In the genomic region with DNA sequence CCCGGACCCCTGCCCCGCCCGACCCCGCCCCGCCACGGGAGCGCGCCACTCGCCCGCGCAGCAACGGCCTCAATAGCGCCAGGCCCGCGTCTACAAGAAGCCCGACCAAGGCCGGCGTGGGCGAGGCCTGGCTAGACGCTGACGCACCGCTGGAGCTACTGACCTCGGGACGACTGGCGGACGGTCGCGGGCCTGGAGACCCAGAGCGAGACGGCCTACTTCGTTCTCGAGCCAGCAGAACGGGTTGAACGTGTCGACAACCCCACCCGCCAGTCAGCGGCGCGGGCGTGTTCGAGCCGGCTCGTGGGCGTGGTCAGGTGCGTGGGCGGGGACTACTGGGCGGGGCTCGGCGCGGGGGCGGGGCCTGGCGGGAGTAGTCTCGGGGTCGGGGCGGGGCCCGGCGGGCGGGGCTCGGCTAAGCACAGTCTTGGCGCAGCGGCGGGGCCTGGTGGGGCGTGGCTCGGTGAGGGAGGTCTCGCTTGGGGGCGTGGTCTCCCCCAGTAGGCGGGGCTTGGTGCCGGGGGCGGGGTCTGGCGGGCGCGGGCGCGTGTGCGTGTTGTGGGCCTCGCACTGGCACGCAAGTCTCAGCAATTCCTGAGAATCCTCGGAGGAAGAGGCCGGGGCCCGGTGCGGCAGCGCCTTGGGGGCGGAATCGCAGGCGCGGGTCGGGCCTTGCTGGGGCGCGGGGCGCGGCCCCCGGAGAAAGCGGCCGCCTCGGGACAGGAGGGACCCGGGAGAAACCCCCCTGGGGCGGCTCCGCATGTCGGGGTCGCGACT, we compare ENCODE assay signal across 8 cellular contexts. TPM values are rescaled to one million over a fixed set of nuclear protein-coding genes. Genes with fewer than 3 reads are reported as not detected.
A peak's percentile ranks its signal among the peaks of the same experiment; 100 is the strongest.
DNase-seq lines count a peak whose midpoint lies in the region; ATAC-seq and TF ChIP-seq lines count a peak whose summit lies in the region.

A gene (minus strand): TSS at position 293 of the 777 bp plus-strand sequence. CDS start 5,080 bp downstream, outside the sequence.

- peak within 1 kb of the TSS; percentile 100 for H3K27ac Mint-ChIP-seq in stimulated activated naive CD8-positive, alpha-beta T cell treated with anti-CD3 and anti-CD28 coated beads, Interleukin-15, amount 100 ng/mL, for 72 hours

- no peaks in the 10 kb centered on the region for H3K27me3 Mint-ChIP-seq in stimulated activated naive CD8-positive, alpha-beta T cell treated with anti-CD3 and anti-CD28 coated beads, Interleukin-15, amount 100 ng/mL, for 72 hours

- H3K4me1 Mint-ChIP-seq in stimulated activated naive CD8-positive, alpha-beta T cell treated with anti-CD3 and anti-CD28 coated beads, Interleukin-15, amount 100 ng/mL, for 72 hours, result peaks cover 60% of the 10 kb centered on the region

- ATAC-seq in stimulated activated naive CD8-positive, alpha-beta T cell treated with anti-CD3 and anti-CD28 coated beads, Interleukin-15, amount 100 ng/mL, for 72 hours, result peak; percentile 79

- peak; percentile 30 for TF ChIP-seq EP300 in neural cell (conservative IDR thresholded peaks at IDR 0.05; ENCODE audit: poor library complexity, severe bottlenecking)

- peak; percentile 6 for TF ChIP-seq RAD21 in neural cell (conservative IDR thresholded peaks at IDR 0.05)

- TF ChIP-seq CTCF in fibroblast of the aortic adventitia (IDR thresholded peaks at IDR 0.05; ENCODE audit: insufficient read depth, low read length) (no peak), neural cell (IDR thresholded peaks at IDR 0.05; ENCODE audit: poor library complexity, severe bottlenecking) (no peak)

- H3K9me3 ChIP-seq in neural cell (ENCODE audit: low read length), result no peaks in the 10 kb centered on the region

- peak; percentile 84 for TF ChIP-seq POLR2A in Raji (IDR thresholded peaks at IDR 0.05; ENCODE audit: insufficient read depth, low read depth, low read length)

- peaks cover 2% of the 10 kb centered on the region for H3K36me3 ChIP-seq in H7 (replicated peaks; ENCODE audit: control insufficient read depth, insufficient read depth, low read length)
- H3K36me3 ChIP-seq in neural cell (ENCODE audit: insufficient read depth, low read length), result no peaks in the 10 kb centered on the region

- peak within 1 kb of the TSS; percentile 99 for H3K4me3 Mint-ChIP-seq in stimulated activated naive CD8-positive, alpha-beta T cell treated with anti-CD3 and anti-CD28 coated beads, Interleukin-15, amount 100 ng/mL, for 72 hours

- no peaks in the 10 kb centered on the region for H3K27me3 ChIP-seq in H7 (ENCODE audit: control insufficient read depth, insufficient read depth, low read length)
- no peaks in the 10 kb centered on the region for H3K27me3 ChIP-seq in neural cell (ENCODE audit: insufficient read depth, low read depth, low read length)

- no peaks in the 10 kb centered on the region for H4K20me1 ChIP-seq in neural cell (ENCODE audit: insufficient read depth)

- H3K4me3 ChIP-seq in H7 (ENCODE audit: insufficient read depth, low read depth, low read length) (peak within 1 kb of the TSS; percentile 94), fibroblast of the aortic adventitia (ENCODE audit: low read depth, low read length) (peak within 1 kb of the TSS; percentile 95), neural cell (ENCODE audit: low read length) (peak within 1 kb of the TSS; percentile 98)

- H3K9me3 Mint-ChIP-seq in stimulated activated naive CD8-positive, alpha-beta T cell treated with anti-CD3 and anti-CD28 coated beads, Interleukin-15, amount 100 ng/mL, for 72 hours, result no peaks in the 10 kb centered on the region

- peak within 1 kb of the TSS; percentile 78 for H3K4me2 ChIP-seq in neural cell (ENCODE audit: low read length)

- H3K27ac ChIP-seq in neural cell (ENCODE audit: low read length), result peak within 1 kb of the TSS; percentile 92

- peak within 1 kb of the TSS; percentile 83 for H2AFZ ChIP-seq in neural cell (ENCODE audit: low read depth, low read length)

- peak within 1 kb of the TSS; percentile 94 for H3K9ac ChIP-seq in neural cell (ENCODE audit: low read length)

- DNase-seq in EH (ENCODE audit: low read depth), result peak; percentile 95
- peak; percentile 100 for DNase-seq in H7
- peak; percentile 89 for DNase-seq in M059J (ENCODE audit: low read depth)
- peak; percentile 100 for DNase-seq in activated effector memory CD4-positive, alpha-beta T cell treated with anti-CD3 and anti-CD28 coated beads, Interleukin-2, amount 50 U/mL, for 16 hours
- peak; percentile 96 for DNase-seq in fibroblast of the aortic adventitia (ENCODE audit: low read depth)
- peak; percentile 97 to 99 for DNase-seq in stimulated activated naive CD8-positive, alpha-beta T cell treated with anti-CD3 and anti-CD28 coated beads, Interleukin-15, amount 100 ng/mL, for 72 hours

- no peaks in the 10 kb centered on the region for H3F3A ChIP-seq in neural cell (ENCODE audit: insufficient read depth, low read length, poor library complexity, severe bottlenecking)

- H3K9me2 ChIP-seq in neural cell (ENCODE audit: insufficient read depth, low read length), result no peaks in the 10 kb centered on the region

- H3K79me2 ChIP-seq in neural cell (replicated peaks; ENCODE audit: insufficient read depth, low read length), result peaks cover 9% of the 10 kb centered on the region

TF ChIP-seq in neural cell, 6 proteins besides CTCF, POLR2A, EP300 and RAD21:
- TF ChIP-seq TAF1 (IDR thresholded peaks at IDR 0.05; ENCODE audit: low read depth) (peak; percentile 50), EZH2 (IDR thresholded peaks at IDR 0.05; ENCODE audit: borderline replicate concordance, insufficient read depth, low read length, poor library complexity, severe bottlenecking) (no peak), MXI1 (conservative IDR thresholded peaks at IDR 0.05; ENCODE audit: poor library complexity, severe bottlenecking) (peak; percentile 31), POLR2AphosphoS5 (IDR thresholded peaks at IDR 0.05) (peak; percentile 75)
- TF ChIP-seq, protein P1, sequence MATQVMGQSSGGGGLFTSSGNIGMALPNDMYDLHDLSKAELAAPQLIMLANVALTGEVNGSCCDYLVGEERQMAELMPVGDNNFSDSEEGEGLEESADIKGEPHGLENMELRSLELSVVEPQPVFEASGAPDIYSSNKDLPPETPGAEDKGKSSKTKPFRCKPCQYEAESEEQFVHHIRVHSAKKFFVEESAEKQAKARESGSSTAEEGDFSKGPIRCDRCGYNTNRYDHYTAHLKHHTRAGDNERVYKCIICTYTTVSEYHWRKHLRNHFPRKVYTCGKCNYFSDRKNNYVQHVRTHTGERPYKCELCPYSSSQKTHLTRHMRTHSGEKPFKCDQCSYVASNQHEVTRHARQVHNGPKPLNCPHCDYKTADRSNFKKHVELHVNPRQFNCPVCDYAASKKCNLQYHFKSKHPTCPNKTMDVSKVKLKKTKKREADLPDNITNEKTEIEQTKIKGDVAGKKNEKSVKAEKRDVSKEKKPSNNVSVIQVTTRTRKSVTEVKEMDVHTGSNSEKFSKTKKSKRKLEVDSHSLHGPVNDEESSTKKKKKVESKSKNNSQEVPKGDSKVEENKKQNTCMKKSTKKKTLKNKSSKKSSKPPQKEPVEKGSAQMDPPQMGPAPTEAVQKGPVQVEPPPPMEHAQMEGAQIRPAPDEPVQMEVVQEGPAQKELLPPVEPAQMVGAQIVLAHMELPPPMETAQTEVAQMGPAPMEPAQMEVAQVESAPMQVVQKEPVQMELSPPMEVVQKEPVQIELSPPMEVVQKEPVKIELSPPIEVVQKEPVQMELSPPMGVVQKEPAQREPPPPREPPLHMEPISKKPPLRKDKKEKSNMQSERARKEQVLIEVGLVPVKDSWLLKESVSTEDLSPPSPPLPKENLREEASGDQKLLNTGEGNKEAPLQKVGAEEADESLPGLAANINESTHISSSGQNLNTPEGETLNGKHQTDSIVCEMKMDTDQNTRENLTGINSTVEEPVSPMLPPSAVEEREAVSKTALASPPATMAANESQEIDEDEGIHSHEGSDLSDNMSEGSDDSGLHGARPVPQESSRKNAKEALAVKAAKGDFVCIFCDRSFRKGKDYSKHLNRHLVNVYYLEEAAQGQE (IDR thresholded peaks at IDR 0.05; ENCODE audit: borderline replicate concordance), result no peak

RNA-seq across cellular contexts. Expression of the gene that starts here (rescaled TPM):
- 98.9 and 104 TPM in 2 replicates for total RNA-seq in H7 (2014; rRNA removed; shearing (Covaris generic))
- 169 and 259 TPM in 2 replicates for total RNA-seq in M059J (2014; rRNA removed; shearing (Covaris generic))
- total RNA-seq in fibroblast of the aortic adventitia (ENCODE audit: low replicate concordance), result 388 and 436 TPM in 2 replicates
- polyA plus RNA-seq in neural cell, result 71.8 and 82.4 TPM in 2 replicates
- polyA minus RNA-seq in neural cell, result 49.7 and 58.4 TPM in 2 replicates

Comparison
In these comparisons a context has a peak if more than half of its experiments do, and no peak if none do; other contexts are left out.
1. Peak in every context shown above with its lines: DNase-seq, ATAC-seq, H3K4me3 ChIP-seq and H3K27ac ChIP-seq.